Comparison of ENCODE assay signal across 2 cellular contexts in the genomic region with DNA sequence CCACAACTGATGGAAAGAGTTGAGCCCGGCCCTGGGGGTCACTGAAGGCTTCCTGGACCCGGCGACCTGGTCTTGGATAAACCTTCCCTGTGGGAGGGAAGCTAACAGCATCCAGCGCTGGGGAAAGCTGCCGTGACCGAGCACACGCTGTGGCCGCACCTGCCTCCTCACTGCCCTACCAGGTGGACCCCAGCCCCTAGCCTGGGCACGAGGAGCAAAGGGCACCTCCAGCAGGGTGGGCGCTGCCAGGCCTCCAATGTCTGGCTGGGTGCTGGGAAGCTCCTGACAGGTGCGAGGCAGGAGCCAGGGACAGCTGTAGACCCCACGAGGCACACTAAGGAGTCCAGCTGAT.
TF ChIP-seq lines count a peak whose summit lies in the region.

No MANE protein-coding gene starts in this region.

TF ChIP-seq in liver, 16 proteins besides CTCF, POLR2A, EP300 and RAD21:
- TF ChIP-seq HNF4A (conservative IDR thresholded peaks at IDR 0.05) = no peak
- TF ChIP-seq, protein P1, sequence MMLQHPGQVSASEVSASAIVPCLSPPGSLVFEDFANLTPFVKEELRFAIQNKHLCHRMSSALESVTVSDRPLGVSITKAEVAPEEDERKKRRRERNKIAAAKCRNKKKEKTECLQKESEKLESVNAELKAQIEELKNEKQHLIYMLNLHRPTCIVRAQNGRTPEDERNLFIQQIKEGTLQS (IDR thresholded peaks at IDR 0.05) = no peak
- TF ChIP-seq, protein P2, sequence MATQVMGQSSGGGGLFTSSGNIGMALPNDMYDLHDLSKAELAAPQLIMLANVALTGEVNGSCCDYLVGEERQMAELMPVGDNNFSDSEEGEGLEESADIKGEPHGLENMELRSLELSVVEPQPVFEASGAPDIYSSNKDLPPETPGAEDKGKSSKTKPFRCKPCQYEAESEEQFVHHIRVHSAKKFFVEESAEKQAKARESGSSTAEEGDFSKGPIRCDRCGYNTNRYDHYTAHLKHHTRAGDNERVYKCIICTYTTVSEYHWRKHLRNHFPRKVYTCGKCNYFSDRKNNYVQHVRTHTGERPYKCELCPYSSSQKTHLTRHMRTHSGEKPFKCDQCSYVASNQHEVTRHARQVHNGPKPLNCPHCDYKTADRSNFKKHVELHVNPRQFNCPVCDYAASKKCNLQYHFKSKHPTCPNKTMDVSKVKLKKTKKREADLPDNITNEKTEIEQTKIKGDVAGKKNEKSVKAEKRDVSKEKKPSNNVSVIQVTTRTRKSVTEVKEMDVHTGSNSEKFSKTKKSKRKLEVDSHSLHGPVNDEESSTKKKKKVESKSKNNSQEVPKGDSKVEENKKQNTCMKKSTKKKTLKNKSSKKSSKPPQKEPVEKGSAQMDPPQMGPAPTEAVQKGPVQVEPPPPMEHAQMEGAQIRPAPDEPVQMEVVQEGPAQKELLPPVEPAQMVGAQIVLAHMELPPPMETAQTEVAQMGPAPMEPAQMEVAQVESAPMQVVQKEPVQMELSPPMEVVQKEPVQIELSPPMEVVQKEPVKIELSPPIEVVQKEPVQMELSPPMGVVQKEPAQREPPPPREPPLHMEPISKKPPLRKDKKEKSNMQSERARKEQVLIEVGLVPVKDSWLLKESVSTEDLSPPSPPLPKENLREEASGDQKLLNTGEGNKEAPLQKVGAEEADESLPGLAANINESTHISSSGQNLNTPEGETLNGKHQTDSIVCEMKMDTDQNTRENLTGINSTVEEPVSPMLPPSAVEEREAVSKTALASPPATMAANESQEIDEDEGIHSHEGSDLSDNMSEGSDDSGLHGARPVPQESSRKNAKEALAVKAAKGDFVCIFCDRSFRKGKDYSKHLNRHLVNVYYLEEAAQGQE (IDR thresholded peaks at IDR 0.05) = no peak
TF ChIP-seq in liver: peak in this region for 0.

TF ChIP-seq in HepG2, 621 proteins besides CTCF, POLR2A, EP300 and RAD21:
- TF ChIP-seq ZNF558 (CRISPR knock-in tag; IDR thresholded peaks at IDR 0.05; ENCODE audit: borderline replicate concordance) = no peak
- TF ChIP-seq, protein P3, sequence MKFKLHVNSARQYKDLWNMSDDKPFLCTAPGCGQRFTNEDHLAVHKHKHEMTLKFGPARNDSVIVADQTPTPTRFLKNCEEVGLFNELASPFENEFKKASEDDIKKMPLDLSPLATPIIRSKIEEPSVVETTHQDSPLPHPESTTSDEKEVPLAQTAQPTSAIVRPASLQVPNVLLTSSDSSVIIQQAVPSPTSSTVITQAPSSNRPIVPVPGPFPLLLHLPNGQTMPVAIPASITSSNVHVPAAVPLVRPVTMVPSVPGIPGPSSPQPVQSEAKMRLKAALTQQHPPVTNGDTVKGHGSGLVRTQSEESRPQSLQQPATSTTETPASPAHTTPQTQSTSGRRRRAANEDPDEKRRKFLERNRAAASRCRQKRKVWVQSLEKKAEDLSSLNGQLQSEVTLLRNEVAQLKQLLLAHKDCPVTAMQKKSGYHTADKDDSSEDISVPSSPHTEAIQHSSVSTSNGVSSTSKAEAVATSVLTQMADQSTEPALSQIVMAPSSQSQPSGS (CRISPR knock-in tag; IDR thresholded peaks at IDR 0.05) = no peak
- TF ChIP-seq THAP11 (CRISPR knock-in tag; IDR thresholded peaks at IDR 0.05) = no peak
- TF ChIP-seq KLF9 (CRISPR knock-in tag; IDR thresholded peaks at IDR 0.05; ENCODE audit: low read depth) = no peak
- TF ChIP-seq ASH2L (IDR thresholded peaks at IDR 0.05; ENCODE audit: insufficient read length, low read depth, low read length) = no peak
- no peak for TF ChIP-seq SUZ12 (IDR thresholded peaks at IDR 0.05; ENCODE audit: low read depth, low read length)
- no peak for TF ChIP-seq ETV6 (CRISPR knock-in tag; conservative IDR thresholded peaks at IDR 0.05)
